Comparison of ENCODE assay signal across 23 cellular contexts in the genomic region with DNA sequence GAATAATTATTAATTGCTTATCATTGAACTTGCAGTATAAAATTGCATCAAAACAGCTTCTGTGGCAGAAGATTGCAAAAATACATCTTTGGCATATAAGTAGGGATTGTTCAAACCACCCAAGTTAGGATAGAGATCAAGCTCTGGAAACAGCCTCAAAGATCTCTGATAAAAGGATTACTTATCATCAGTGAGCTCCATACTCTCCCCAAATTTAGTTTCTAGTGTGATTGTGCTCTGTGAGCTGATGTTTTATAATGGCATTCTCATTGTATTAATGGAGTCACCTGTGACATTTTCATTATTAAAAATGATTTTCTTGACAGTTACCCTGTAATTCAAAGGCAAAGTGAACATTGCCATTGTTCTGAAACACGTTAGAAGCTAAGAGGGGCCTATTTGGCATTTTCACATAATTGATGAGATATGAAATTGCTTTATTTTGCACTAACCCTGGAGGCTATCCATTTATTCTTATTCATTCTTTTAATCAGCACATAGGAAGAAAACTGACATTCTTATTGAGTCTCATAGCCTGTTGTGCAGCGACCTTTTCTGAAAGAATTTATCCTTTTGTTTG.
DNase-seq lines count a peak whose midpoint lies in the region; ATAC-seq and TF ChIP-seq lines count a peak whose summit lies in the region.
"Had no signal": no experiment of that assay in that cellular context is flagged by ENCODE, and none has a peak within 500 bp of the region (broad histone marks: within the 10 kb centered on the region; RNA-seq: fewer than 3 reads in every experiment).

No MANE protein-coding gene starts in this region.

- WGBS in SK-N-SH (ENCODE audit: low lambda C conversion rate): 10% methylated on average over 2 of the region's 2 CpGs
- WGBS in hepatocyte (ENCODE audit: low lambda C conversion rate, missing lambda C conversion rate): 83% methylated on average over 2 of the region's 2 CpGs
- WGBS in aorta, 2 donors: 40 to 65% methylated on average over 2 of the region's 2 CpGs
- 63 to 81% methylated on average over 2 of the region's 2 CpGs for WGBS in thyroid gland, 2 donors

- H3K9me2 ChIP-seq in SK-N-SH: no peaks in the 10 kb centered on the region
- no peaks in the 10 kb centered on the region for H3K9me2 ChIP-seq in hepatocyte (replicated peaks; ENCODE audit: insufficient read depth)

- H3K4me1 ChIP-seq in SK-N-SH (ENCODE audit: control insufficient read depth in 1 of 2, insufficient read depth in 2 of 2, low read depth in 1 of 2, low read length in 1 of 2) (peaks cover 0 to 9% of the 10 kb centered on the region in 2 experiments; a peak in 1 of 4 replicates), hepatocyte (ENCODE audit: insufficient read depth) (peaks cover 24% of the 10 kb centered on the region), aorta (ENCODE audit: control insufficient read depth in 1 of 2, insufficient read depth in 2 of 2, low read length in 2 of 2) (no peaks in the 10 kb centered on the region), thyroid gland (peaks cover 3 to 16% of the 10 kb centered on the region in 2 donors)

- H3K4me3 ChIP-seq in SK-N-SH (ENCODE audit: low read depth in 2 of 2, low read length in 1 of 2) (no peak overlapping the region), hepatocyte (no peak overlapping the region), aorta (ENCODE audit: low read length in 2 of 2) (no peak overlapping the region), thyroid gland (replicated peaks in 1 of 3) (no peak overlapping the region)
- H3K4me3 ChIP-seq: BLaER1, GM12878 had no signal

- H2AFZ ChIP-seq in SK-N-SH (ENCODE audit: low read depth) (no peak overlapping the region), hepatocyte (no peak overlapping the region)

- H3K4me2 ChIP-seq in SK-N-SH (no peak overlapping the region), hepatocyte (no peak overlapping the region)
- H3K4me2 ChIP-seq: BLaER1 had no signal

- DNase-seq in SK-N-SH (no peak), NCI-H69 (lab: John Stamatoyannopoulos, UW) (peak; percentile 66), hepatocyte (ENCODE audit: low spot score) (no peak), aorta (no peak), thyroid gland (no peak), epidermal melanocyte (ENCODE audit: insufficient read length, low spot score) (no peak)
- DNase-seq: 8988T; ACHN; BE2C; C1 segment of cervical spinal cord; CD4-positive, alpha-beta memory T cell; CD4-positive, CD25-positive, alpha-beta regulatory T cell; CD8-positive, alpha-beta memory T cell; COR-L47; DMS 273 treated with DMSO at 0.1 percent for 48 hours; DMS153; DMS79; DND-41; EL; GDM1 had no signal

- no peak for TF ChIP-seq RAD21 in SK-N-SH (IDR thresholded peaks at IDR 0.05; ENCODE audit: low read length)

- no peaks in the 10 kb centered on the region for H3K27me3 ChIP-seq in SK-N-SH (ENCODE audit: insufficient read depth)
- H3K27me3 ChIP-seq in hepatocyte: no peaks in the 10 kb centered on the region
- no peaks in the 10 kb centered on the region for H3K27me3 ChIP-seq in aorta (ENCODE audit: control insufficient read depth in 1 of 2, insufficient read depth in 2 of 2, low read length in 1 of 2)
- no peaks in the 10 kb centered on the region for H3K27me3 ChIP-seq in thyroid gland
- H3K27me3 ChIP-seq: BE2C, BLaER1 had no signal

- no peaks in the 10 kb centered on the region for H3K36me3 ChIP-seq in SK-N-SH (replicated peaks in 1 of 2; ENCODE audit: control insufficient read depth in 1 of 2, insufficient read depth in 2 of 2, low read length in 1 of 2)
- no peaks in the 10 kb centered on the region for H3K36me3 ChIP-seq in hepatocyte (replicated peaks; ENCODE audit: insufficient read depth, low read depth)
- H3K36me3 ChIP-seq in aorta (ENCODE audit: control insufficient read depth in 1 of 2, insufficient read depth in 2 of 2, low read length in 1 of 2): no peaks in the 10 kb centered on the region
- no peaks in the 10 kb centered on the region for H3K36me3 ChIP-seq in thyroid gland
- H3K36me3 ChIP-seq: BE2C, BLaER1 had no signal

- CTCF ChIA-PET in SK-N-SH (lab: Yijun Ruan, JAX): interaction anchor here (0.7 to 1.6 kb wide), 4 partner anchors 20 to 896 kb away, joined by 3 to 6 read pairs (median 3); no protein-coding TSS in a partner anchor

- H3F3A ChIP-seq in SK-N-SH (replicated peaks; ENCODE audit: insufficient read depth): no peaks in the 10 kb centered on the region

- H3K9me3 ChIP-seq in SK-N-SH (no peaks in the 10 kb centered on the region), hepatocyte (ENCODE audit: low read depth) (no peaks in the 10 kb centered on the region), aorta (ENCODE audit: control insufficient read depth, low read length) (no peaks in the 10 kb centered on the region), thyroid gland (no peaks in the 10 kb centered on the region)
- H3K9me3 ChIP-seq: BE2C, BLaER1 had no signal

- intact Hi-C loops in aorta (cut with DNase I): no loop called here
- intact Hi-C loops in thyroid gland (cut with DNase I): no loop called here

- H3K9ac ChIP-seq in SK-N-SH: no peak overlapping the region
- H3K9ac ChIP-seq: BLaER1 had no signal

- TF ChIP-seq CTCF in SK-N-SH (IDR thresholded peaks at IDR 0.05): no peak
- no peak for TF ChIP-seq CTCF in hepatocyte (IDR thresholded peaks at IDR 0.05; ENCODE audit: poor library complexity)
- TF ChIP-seq CTCF in thyroid gland (IDR thresholded peaks at IDR 0.05): no peak

- H4K20me1 ChIP-seq in SK-N-SH (ENCODE audit: insufficient read depth) (no peaks in the 10 kb centered on the region), hepatocyte (ENCODE audit: insufficient read depth, poor library complexity, severe bottlenecking) (no peaks in the 10 kb centered on the region)
- H4K20me1 ChIP-seq: BLaER1 had no signal

- no peak for TF ChIP-seq POLR2A in thyroid gland (IDR thresholded peaks at IDR 0.05)

- H3K79me2 ChIP-seq in SK-N-SH (ENCODE audit: insufficient read depth) (no peaks in the 10 kb centered on the region), hepatocyte (no peaks in the 10 kb centered on the region)

- peak overlapping the region in 1 of 2 experiments; percentile 89; a peak in 2 of 4 replicates for H3K27ac ChIP-seq in SK-N-SH (ENCODE audit: low read depth in 2 of 2, low read length in 1 of 2)
- peak overlapping the region; percentile 73 for H3K27ac ChIP-seq in hepatocyte
- no peak overlapping the region for H3K27ac ChIP-seq in aorta (ENCODE audit: low read depth in 1 of 2, low read length in 2 of 2)
- no peak overlapping the region for H3K27ac ChIP-seq in thyroid gland
- H3K27ac ChIP-seq: BLaER1 had no signal

- no peak for ATAC-seq in SK-N-SH treated with all-trans-retinoic acid at 6 μM for 48 hours
- ATAC-seq in aorta (ENCODE audit: low FRiP score): no peak
- ATAC-seq: GM12878 had no signal

- TF ChIP-seq EP300 in SK-N-SH (IDR thresholded peaks at IDR 0.05; ENCODE audit: borderline replicate concordance in 1 of 2, low read depth in 1 of 2, low read length in 1 of 2): peak in 1 of 2 experiments; percentile 52; a peak in 1 of 4 replicates

- POLR2A ChIA-PET in SK-N-SH (lab: Yijun Ruan, JAX): interaction anchor here (0.6 kb wide), 1 partner anchor 417 kb away, joined by 4 read pairs; no protein-coding TSS in a partner anchor

TF ChIP-seq in SK-N-SH, 30 proteins besides CTCF, POLR2A, EP300 and RAD21:
- TF ChIP-seq GATA2 (CRISPR knock-in tag; IDR thresholded peaks at IDR 0.05): peak; percentile 68
- TF ChIP-seq, protein P1, sequence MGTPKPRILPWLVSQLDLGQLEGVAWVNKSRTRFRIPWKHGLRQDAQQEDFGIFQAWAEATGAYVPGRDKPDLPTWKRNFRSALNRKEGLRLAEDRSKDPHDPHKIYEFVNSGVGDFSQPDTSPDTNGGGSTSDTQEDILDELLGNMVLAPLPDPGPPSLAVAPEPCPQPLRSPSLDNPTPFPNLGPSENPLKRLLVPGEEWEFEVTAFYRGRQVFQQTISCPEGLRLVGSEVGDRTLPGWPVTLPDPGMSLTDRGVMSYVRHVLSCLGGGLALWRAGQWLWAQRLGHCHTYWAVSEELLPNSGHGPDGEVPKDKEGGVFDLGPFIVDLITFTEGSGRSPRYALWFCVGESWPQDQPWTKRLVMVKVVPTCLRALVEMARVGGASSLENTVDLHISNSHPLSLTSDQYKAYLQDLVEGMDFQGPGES (IDR thresholded peaks at IDR 0.05; ENCODE audit: low read depth, low read length): no peak

TF ChIP-seq in SK-N-SH treated with all-trans-retinoic acid at 6 μM for 48 hours, 23 proteins besides CTCF, POLR2A, EP300 and RAD21:
- TF ChIP-seq SNAI2 (CRISPR knock-in tag; IDR thresholded peaks at IDR 0.05) (no peak), CSDC2 (CRISPR knock-in tag; IDR thresholded peaks at IDR 0.05) (no peak), ZNF8 (CRISPR knock-in tag; IDR thresholded peaks at IDR 0.05) (no peak), ESRRG (CRISPR knock-in tag; IDR thresholded peaks at IDR 0.05) (no peak)
